Comparison of ENCODE assay signal across 10 cellular contexts in the genomic region with DNA sequence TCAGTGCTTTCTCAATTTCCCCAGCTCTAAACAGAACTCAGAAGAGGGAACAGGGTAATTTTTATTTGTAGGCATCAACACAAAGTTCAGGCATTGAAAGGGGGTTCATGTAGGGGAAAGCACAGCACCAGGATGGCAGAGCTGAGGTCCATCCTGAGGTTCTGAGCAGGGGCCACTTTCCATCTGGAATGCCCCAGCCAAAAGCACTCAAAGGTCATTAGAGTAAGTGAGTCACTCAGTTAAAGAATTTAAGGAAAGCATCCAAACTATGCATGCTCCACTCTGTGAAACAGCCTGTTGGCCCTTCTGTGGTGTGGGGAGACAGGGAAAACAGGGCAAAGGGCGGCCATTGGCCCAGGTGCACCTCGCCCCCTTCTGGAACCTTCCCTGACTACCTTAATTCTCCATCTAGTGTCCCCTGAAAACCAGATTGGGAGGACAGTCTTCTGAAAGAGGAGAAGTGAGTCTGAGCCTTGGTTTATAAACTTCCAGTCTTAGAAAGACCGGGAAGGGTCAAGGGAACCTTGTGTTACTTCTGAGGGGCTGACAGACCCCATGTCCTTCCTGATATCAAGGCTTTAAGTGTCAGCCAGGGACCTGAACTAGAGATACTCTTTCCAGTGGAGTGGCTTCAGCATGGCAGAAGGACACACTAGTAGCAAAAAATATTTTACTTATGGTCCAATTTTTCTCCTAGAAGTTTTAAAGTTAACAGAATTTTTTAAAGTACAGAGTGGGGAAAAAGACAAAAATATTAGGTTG.
A peak's percentile ranks its signal among the peaks of the same experiment; 100 is the strongest.
DNase-seq lines count a peak whose midpoint lies in the region; ATAC-seq and TF ChIP-seq lines count a peak whose summit lies in the region.
"Had no signal": no experiment of that assay in that cellular context is flagged by ENCODE, and none has a peak within 500 bp of the region (broad histone marks: within the 10 kb centered on the region; RNA-seq: fewer than 3 reads in every experiment).

No MANE protein-coding gene starts in this region.

- CTCF ChIA-PET in Calu3 (lab: Charles Lee), result interaction anchor here (0.6 to 0.9 kb wide), 3 partner anchors 68 to 210 kb away, joined by 3 to 4 read pairs (median 3); a partner anchor contains a TSS

- no peak overlapping the region for H3K4me3 Mint-ChIP-seq in Calu3 (ENCODE audit: low read depth, unreplicated experiment)
- H3K4me3 Mint-ChIP-seq: stimulated activated naive CD8-positive, alpha-beta T cell treated with anti-CD3 and anti-CD28 coated beads, Interleukin-15, amount 100 ng/mL, for 72 hours had no signal

- no TSS peak for BruUV-seq in Calu3 (replicated peaks; lab: Mats Ljungman, UMichigan)

- ATAC-seq in GM21381 (IDR thresholded peaks at IDR 0.05; ENCODE audit: unreplicated experiment), result no peak
- no peak for ATAC-seq in stimulated activated naive CD8-positive, alpha-beta T cell treated with anti-CD3 and anti-CD28 coated beads, Interleukin-15, Interleukin-2, amounts not matched to agents 100 U/mL and 50 U/mL, for 24 hours

- H3K27ac Mint-ChIP-seq in Calu3 (ENCODE audit: unreplicated experiment), result peak overlapping the region; percentile 81
- H3K27ac Mint-ChIP-seq: stimulated activated naive CD8-positive, alpha-beta T cell treated with anti-CD3 and anti-CD28 coated beads, Interleukin-15, amount 100 ng/mL, for 72 hours had no signal

- DNase-seq in Calu3, result peak; percentile 42
- DNase-seq in RKO (ENCODE audit: low spot score), result peak; percentile 12
- peak; percentile 88 for DNase-seq in fibroblast of pulmonary artery (ENCODE audit: low read depth)
- peak; percentile 60 for DNase-seq in non-pigmented ciliary epithelial cell (ENCODE audit: low read depth)
- DNase-seq in activated naive CD4-positive, alpha-beta T cell (lab: John Stamatoyannopoulos, UW), result no peak
- DNase-seq in NCI-H1417 treated with DMSO at 0.1 percent for 48 hours (lab: John Stamatoyannopoulos, UW), result no peak
- DNase-seq in stimulated activated naive CD8-positive, alpha-beta T cell treated with anti-CD3 and anti-CD28 coated beads, Interleukin-15, Interleukin-2, amounts not matched to agents 100 U/mL and 50 U/mL, for 24 hours, result no peak
- DNase-seq: psoas muscle; stimulated activated naive CD8-positive, alpha-beta T cell treated with anti-CD3 and anti-CD28 coated beads, Interleukin-15, amount 100 ng/mL, for 72 hours had no signal

- H3K27me3 Mint-ChIP-seq in Calu3 (ENCODE audit: unreplicated experiment), result no peaks in the 10 kb centered on the region

- H3K4me1 Mint-ChIP-seq in Calu3 (ENCODE audit: low read depth, unreplicated experiment), result peaks cover 45% of the 10 kb centered on the region
- H3K4me1 Mint-ChIP-seq: stimulated activated naive CD8-positive, alpha-beta T cell treated with anti-CD3 and anti-CD28 coated beads, Interleukin-15, amount 100 ng/mL, for 72 hours had no signal

- no peaks in the 10 kb centered on the region for H3K36me3 Mint-ChIP-seq in Calu3 (ENCODE audit: insufficient read depth, unreplicated experiment)

- peaks cover 4% of the 10 kb centered on the region for H3K9me3 Mint-ChIP-seq in Calu3 (ENCODE audit: low read depth, unreplicated experiment)
- H3K9me3 Mint-ChIP-seq: stimulated activated naive CD8-positive, alpha-beta T cell treated with anti-CD3 and anti-CD28 coated beads, Interleukin-15, amount 100 ng/mL, for 72 hours had no signal

- TF ChIP-seq CTCF in Calu3 (IDR thresholded peaks at IDR 0.05; ENCODE audit: unreplicated experiment), result no peak
- TF ChIP-seq CTCF in fibroblast of pulmonary artery (IDR thresholded peaks at IDR 0.05; ENCODE audit: low read length, missing control alignments), result no peak

- no peak overlapping the region for H3K4me3 ChIP-seq in fibroblast of pulmonary artery (replicated peaks; ENCODE audit: low read depth, low read length)
- H3K4me3 ChIP-seq: psoas muscle had no signal

- intact Hi-C loops in Calu3 (cut with micrococcal nuclease; ENCODE audit: unreplicated experiment), result loop anchor here (10.0 kb wide), 1 partner anchor 214 kb away; a partner anchor contains a TSS

Comparison
In these comparisons a context has a peak if more than half of its experiments do, and no peak if none do; other contexts are left out.
1. DNase-seq: peak in Calu3 (single experiment), RKO (single experiment), fibroblast of pulmonary artery (single experiment) and non-pigmented ciliary epithelial cell (single experiment); none in activated naive CD4-positive, alpha-beta T cell (0 of 4), NCI-H1417 treated with DMSO at 0.1 percent for 48 hours (single experiment) and stimulated activated naive CD8-positive, alpha-beta T cell treated with anti-CD3 and anti-CD28 coated beads, Interleukin-15, Interleukin-2, amounts not matched to agents 100 U/mL and 50 U/mL, for 24 hours (single experiment).